1 cellular context compared by ENCODE assay signal in the genomic region with DNA sequence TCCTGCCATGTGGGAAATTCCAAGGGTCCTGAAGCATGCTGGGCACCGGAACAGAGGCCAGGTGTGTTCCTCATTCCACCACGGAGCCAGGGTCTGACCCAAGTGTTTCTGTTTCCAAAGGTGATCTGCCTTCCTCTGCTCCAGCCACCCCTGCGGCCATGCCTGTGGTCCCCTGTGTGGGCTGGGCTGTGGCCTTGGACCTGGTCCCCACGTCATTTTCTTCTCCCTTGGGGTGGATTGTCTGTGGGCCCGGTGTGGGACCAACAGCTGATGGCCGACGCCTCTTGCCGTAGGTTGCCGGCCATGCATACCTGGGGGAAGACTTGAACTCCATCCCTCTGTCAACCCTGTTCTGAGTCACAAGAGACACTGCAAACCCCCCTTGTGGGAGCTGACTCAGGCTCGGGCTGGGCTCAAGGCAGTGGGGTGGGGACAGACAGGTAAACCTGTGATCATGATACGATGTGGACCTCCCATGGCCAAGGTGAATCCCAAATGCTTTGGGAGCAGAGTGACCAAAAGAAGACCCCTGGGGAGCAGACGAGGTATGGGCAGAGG.
TF ChIP-seq lines count a peak whose summit lies in the region.

No MANE protein-coding gene starts in this region.

TF ChIP-seq in GM23338, 12 proteins besides CTCF, POLR2A, EP300 and RAD21 (continued from another document):
- TF ChIP-seq, protein P1, sequence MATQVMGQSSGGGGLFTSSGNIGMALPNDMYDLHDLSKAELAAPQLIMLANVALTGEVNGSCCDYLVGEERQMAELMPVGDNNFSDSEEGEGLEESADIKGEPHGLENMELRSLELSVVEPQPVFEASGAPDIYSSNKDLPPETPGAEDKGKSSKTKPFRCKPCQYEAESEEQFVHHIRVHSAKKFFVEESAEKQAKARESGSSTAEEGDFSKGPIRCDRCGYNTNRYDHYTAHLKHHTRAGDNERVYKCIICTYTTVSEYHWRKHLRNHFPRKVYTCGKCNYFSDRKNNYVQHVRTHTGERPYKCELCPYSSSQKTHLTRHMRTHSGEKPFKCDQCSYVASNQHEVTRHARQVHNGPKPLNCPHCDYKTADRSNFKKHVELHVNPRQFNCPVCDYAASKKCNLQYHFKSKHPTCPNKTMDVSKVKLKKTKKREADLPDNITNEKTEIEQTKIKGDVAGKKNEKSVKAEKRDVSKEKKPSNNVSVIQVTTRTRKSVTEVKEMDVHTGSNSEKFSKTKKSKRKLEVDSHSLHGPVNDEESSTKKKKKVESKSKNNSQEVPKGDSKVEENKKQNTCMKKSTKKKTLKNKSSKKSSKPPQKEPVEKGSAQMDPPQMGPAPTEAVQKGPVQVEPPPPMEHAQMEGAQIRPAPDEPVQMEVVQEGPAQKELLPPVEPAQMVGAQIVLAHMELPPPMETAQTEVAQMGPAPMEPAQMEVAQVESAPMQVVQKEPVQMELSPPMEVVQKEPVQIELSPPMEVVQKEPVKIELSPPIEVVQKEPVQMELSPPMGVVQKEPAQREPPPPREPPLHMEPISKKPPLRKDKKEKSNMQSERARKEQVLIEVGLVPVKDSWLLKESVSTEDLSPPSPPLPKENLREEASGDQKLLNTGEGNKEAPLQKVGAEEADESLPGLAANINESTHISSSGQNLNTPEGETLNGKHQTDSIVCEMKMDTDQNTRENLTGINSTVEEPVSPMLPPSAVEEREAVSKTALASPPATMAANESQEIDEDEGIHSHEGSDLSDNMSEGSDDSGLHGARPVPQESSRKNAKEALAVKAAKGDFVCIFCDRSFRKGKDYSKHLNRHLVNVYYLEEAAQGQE (IDR thresholded peaks at IDR 0.05; ENCODE audit: unreplicated experiment) = no peak
- no peak for TF ChIP-seq JUNB (IDR thresholded peaks at IDR 0.05; ENCODE audit: unreplicated experiment)
- TF ChIP-seq STAT1 (IDR thresholded peaks at IDR 0.05; ENCODE audit: unreplicated experiment) = no peak
- no peak for TF ChIP-seq ZNF331 (CRISPR knock-in tag; IDR thresholded peaks at IDR 0.05; ENCODE audit: low read depth)
- TF ChIP-seq, protein P2, sequence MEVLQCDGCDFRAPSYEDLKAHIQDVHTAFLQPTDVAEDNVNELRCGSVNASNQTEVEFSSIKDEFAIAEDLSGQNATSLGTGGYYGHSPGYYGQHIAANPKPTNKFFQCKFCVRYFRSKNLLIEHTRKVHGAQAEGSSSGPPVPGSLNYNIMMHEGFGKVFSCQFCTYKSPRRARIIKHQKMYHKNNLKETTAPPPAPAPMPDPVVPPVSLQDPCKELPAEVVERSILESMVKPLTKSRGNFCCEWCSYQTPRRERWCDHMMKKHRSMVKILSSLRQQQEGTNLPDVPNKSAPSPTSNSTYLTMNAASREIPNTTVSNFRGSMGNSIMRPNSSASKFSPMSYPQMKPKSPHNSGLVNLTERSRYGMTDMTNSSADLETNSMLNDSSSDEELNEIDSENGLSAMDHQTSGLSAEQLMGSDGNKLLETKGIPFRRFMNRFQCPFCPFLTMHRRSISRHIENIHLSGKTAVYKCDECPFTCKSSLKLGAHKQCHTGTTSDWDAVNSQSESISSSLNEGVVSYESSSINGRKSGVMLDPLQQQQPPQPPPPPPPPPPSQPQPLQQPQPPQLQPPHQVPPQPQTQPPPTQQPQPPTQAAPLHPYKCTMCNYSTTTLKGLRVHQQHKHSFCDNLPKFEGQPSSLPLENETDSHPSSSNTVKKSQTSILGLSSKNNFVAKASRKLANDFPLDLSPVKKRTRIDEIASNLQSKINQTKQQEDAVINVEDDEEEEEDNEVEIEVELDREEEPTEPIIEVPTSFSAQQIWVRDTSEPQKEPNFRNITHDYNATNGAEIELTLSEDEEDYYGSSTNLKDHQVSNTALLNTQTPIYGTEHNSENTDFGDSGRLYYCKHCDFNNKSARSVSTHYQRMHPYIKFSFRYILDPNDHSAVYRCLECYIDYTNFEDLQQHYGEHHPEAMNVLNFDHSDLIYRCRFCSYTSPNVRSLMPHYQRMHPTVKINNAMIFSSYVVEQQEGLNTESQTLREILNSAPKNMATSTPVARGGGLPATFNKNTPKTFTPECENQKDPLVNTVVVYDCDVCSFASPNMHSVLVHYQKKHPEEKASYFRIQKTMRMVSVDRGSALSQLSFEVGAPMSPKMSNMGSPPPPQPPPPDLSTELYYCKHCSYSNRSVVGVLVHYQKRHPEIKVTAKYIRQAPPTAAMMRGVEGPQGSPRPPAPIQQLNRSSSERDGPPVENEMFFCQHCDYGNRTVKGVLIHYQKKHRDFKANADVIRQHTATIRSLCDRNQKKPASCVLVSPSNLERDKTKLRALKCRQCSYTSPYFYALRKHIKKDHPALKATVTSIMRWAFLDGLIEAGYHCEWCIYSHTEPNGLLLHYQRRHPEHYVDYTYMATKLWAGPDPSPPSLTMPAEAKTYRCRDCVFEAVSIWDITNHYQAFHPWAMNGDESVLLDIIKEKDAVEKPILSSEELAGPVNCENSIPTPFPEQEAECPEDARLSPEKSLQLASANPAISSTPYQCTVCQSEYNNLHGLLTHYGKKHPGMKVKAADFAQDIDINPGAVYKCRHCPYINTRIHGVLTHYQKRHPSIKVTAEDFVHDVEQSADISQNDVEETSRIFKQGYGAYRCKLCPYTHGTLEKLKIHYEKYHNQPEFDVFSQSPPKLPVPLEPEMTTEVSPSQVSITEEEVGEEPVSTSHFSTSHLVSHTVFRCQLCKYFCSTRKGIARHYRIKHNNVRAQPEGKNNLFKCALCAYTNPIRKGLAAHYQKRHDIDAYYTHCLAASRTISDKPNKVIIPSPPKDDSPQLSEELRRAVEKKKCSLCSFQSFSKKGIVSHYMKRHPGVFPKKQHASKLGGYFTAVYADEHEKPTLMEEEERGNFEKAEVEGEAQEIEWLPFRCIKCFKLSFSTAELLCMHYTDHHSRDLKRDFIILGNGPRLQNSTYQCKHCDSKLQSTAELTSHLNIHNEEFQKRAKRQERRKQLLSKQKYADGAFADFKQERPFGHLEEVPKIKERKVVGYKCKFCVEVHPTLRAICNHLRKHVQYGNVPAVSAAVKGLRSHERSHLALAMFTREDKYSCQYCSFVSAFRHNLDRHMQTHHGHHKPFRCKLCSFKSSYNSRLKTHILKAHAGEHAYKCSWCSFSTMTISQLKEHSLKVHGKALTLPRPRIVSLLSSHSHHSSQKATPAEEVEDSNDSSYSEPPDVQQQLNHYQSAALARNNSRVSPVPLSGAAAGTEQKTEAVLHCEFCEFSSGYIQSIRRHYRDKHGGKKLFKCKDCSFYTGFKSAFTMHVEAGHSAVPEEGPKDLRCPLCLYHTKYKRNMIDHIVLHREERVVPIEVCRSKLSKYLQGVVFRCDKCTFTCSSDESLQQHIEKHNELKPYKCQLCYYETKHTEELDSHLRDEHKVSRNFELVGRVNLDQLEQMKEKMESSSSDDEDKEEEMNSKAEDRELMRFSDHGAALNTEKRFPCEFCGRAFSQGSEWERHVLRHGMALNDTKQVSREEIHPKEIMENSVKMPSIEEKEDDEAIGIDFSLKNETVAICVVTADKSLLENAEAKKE (CRISPR knock-in tag; IDR thresholded peaks at IDR 0.05) = no peak
- no peak for TF ChIP-seq NANOG (IDR thresholded peaks at IDR 0.05; ENCODE audit: borderline replicate concordance)
- TF ChIP-seq, protein P3, sequence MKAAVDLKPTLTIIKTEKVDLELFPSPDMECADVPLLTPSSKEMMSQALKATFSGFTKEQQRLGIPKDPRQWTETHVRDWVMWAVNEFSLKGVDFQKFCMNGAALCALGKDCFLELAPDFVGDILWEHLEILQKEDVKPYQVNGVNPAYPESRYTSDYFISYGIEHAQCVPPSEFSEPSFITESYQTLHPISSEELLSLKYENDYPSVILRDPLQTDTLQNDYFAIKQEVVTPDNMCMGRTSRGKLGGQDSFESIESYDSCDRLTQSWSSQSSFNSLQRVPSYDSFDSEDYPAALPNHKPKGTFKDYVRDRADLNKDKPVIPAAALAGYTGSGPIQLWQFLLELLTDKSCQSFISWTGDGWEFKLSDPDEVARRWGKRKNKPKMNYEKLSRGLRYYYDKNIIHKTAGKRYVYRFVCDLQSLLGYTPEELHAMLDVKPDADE (IDR thresholded peaks at IDR 0.05) = no peak
- TF ChIP-seq CREB1 (CRISPR knock-in tag; IDR thresholded peaks at IDR 0.05; ENCODE audit: low read depth) = no peak
- TF ChIP-seq ZNF114 (CRISPR knock-in tag; IDR thresholded peaks at IDR 0.05) = no peak
